In genomic region chr1:175673236-175674150, GRCh38 we compare ENCODE assay signal across 9 cellular contexts.
A peak's percentile ranks its signal among the peaks of the same experiment; 100 is the strongest.
DNase-seq lines count a peak whose midpoint lies in the region; ATAC-seq, FAIRE-seq and TF ChIP-seq lines count a peak whose summit lies in the region.
"Had no signal": no experiment of that assay in that cellular context is flagged by ENCODE, and none has a peak within 500 bp of the region (broad histone marks: within the 10 kb centered on the region; RNA-seq: fewer than 3 reads in every experiment).

No MANE protein-coding gene starts in this region.

- peak overlapping the region; percentile 69 for H3K27ac ChIP-seq in endothelial cell of umbilical vein (ENCODE audit: insufficient read depth, low read depth, low read length)

- peak overlapping the region; percentile 35 for H2AFZ ChIP-seq in endothelial cell of umbilical vein (ENCODE audit: low read depth, low read length)

- H3K36me3 ChIP-seq in endothelial cell of umbilical vein (ENCODE audit: control insufficient read depth in 2 of 2, extremely low read depth in 1 of 2, insufficient read depth in 2 of 2, low read length in 2 of 2), result no peaks in the 10 kb centered on the region

- H3K9me3 Mint-ChIP-seq in activated T-helper 2 cell treated with anti-CD3 and anti-CD28 coated beads, Interferon-gamma antibody, Interleukin-2, Interleukin-4, amounts not matched to agents 10 μg/mL and 5 μg/mL and 100 μg/mL, durations not matched to agents 14 hours and 24 hours and 36 hours, result no peaks in the 10 kb centered on the region

- no peak overlapping the region for H3K4me3 ChIP-seq in endothelial cell of umbilical vein (replicated peaks in 1 of 3; ENCODE audit: insufficient read depth in 1 of 3, low read depth in 1 of 3, low read length in 3 of 3)

- peak overlapping the region; percentile 26 for H3K4me2 ChIP-seq in endothelial cell of umbilical vein (ENCODE audit: insufficient read depth, low read length)

- dilution Hi-C loops in endothelial cell of umbilical vein (cut with MboI; ENCODE audit: extremely low pct_ligation_motif_present, low sequenced_read_pairs), result no loop called here

- POLR2A ChIA-PET in endothelial cell of umbilical vein (lab: Charles Lee), result no interaction called here

- in situ Hi-C loops in G401 (cut with HindIII; ENCODE audit: low sequenced_read_pairs), result no loop called here

- CTCF ChIA-PET in endothelial cell of umbilical vein (lab: Charles Lee), result interaction anchor here (0.9 to 3.2 kb wide), 6 partner anchors 10 to 522 kb away, joined by 3 to 12 read pairs (median 4); partner anchors contain the start of gene TNR

- BruUV-seq in endothelial cell of umbilical vein (replicated peaks; lab: Mats Ljungman, UMichigan), result no TSS peak

- H3K4me1 Mint-ChIP-seq in activated T-helper 2 cell treated with anti-CD3 and anti-CD28 coated beads, Interferon-gamma antibody, Interleukin-2, Interleukin-4, amounts not matched to agents 10 μg/mL and 5 μg/mL and 100 μg/mL, durations not matched to agents 14 hours and 24 hours and 36 hours (ENCODE audit: low read depth), result no peaks in the 10 kb centered on the region

- H3K9me1 ChIP-seq in endothelial cell of umbilical vein (replicated peaks; ENCODE audit: control insufficient read depth, extremely low read depth, insufficient read depth, low read length), result no peaks in the 10 kb centered on the region

- no peak for TF ChIP-seq POLR2A in endothelial cell of umbilical vein (IDR thresholded peaks at IDR 0.05; ENCODE audit: low read depth, low read length)

- no peak overlapping the region for H3K4me3 Mint-ChIP-seq in activated T-helper 2 cell treated with anti-CD3 and anti-CD28 coated beads, Interferon-gamma antibody, Interleukin-2, Interleukin-4, amounts not matched to agents 10 μg/mL and 5 μg/mL and 100 μg/mL, durations not matched to agents 14 hours and 24 hours and 36 hours (ENCODE audit: low read depth)

- H3K79me2 ChIP-seq in endothelial cell of umbilical vein (ENCODE audit: control insufficient read depth, insufficient read depth, low read length), result no peaks in the 10 kb centered on the region

- DNase-seq in G401 (ENCODE audit: low spot score), result peak; percentile 11
- DNase-seq in endothelial cell of umbilical vein (ENCODE audit: low read depth, low spot score), result peak; percentile 82
- no peak for DNase-seq in activated CD4-positive, alpha-beta T cell treated with anti-CD3 and anti-CD28 coated beads for 4 hours
- DNase-seq in activated T-helper 2 cell treated with anti-CD3 and anti-CD28 coated beads, Interferon-gamma antibody, Interleukin-2, Interleukin-4, amounts not matched to agents 10 μg/mL and 5 μg/mL and 100 μg/mL, durations not matched to agents 14 hours and 24 hours and 36 hours (ENCODE audit: low spot score), result no peak
- DNase-seq in sciatic nerve (ENCODE audit: low spot score), result no peak
- no peak for DNase-seq in stimulated activated CD4-positive, alpha-beta T cell treated with anti-CD3 and anti-CD28 coated beads, Interleukin-1b, Interleukin-23, amount 100 ng/mL, for 48 hours
- DNase-seq: MV-4-11 had no signal

- no peaks in the 10 kb centered on the region for H3K9me3 ChIP-seq in endothelial cell of umbilical vein (replicated peaks; ENCODE audit: control insufficient read depth, insufficient read depth, low read length)

- peak overlapping the region; percentile 36 for H3K9ac ChIP-seq in endothelial cell of umbilical vein (replicated peaks; ENCODE audit: extremely low read depth, insufficient read depth, low read length)

- FAIRE-seq in endothelial cell of umbilical vein (lab: Jason Lieb, UNC), result peak; percentile 98

- H3K4me1 ChIP-seq in endothelial cell of umbilical vein (ENCODE audit: control insufficient read depth, extremely low read depth, insufficient read depth, low read length), result peaks cover 25% of the 10 kb centered on the region

- intact Hi-C loops in endothelial cell of umbilical vein (cut with micrococcal nuclease), result loop anchor here (2.0 to 10.0 kb wide), 4 partner anchors 76 to 399 kb away; no protein-coding TSS in a partner anchor
- intact Hi-C loops in activated T-helper 2 cell treated with anti-CD3 and anti-CD28 coated beads, Interferon-gamma antibody, Interleukin-2, Interleukin-4, amounts not matched to agents 10 μg/mL and 5 μg/mL and 100 μg/mL, durations not matched to agents 14 hours and 24 hours and 36 hours (cut with micrococcal nuclease), result no loop called here
- intact Hi-C loops in sciatic nerve (cut with DNase I), result no loop called here

- no peak for TF ChIP-seq CTCF in endothelial cell of umbilical vein (IDR thresholded peaks at IDR 0.05; ENCODE audit: extremely low read depth in 1 of 2, insufficient read depth in 1 of 2, low read depth in 1 of 2, low read length in 2 of 2)

- no peak overlapping the region for H3K27ac Mint-ChIP-seq in activated T-helper 2 cell treated with anti-CD3 and anti-CD28 coated beads, Interferon-gamma antibody, Interleukin-2, Interleukin-4, amounts not matched to agents 10 μg/mL and 5 μg/mL and 100 μg/mL, durations not matched to agents 14 hours and 24 hours and 36 hours

- H3K36me3 Mint-ChIP-seq in activated T-helper 2 cell treated with anti-CD3 and anti-CD28 coated beads, Interferon-gamma antibody, Interleukin-2, Interleukin-4, amounts not matched to agents 10 μg/mL and 5 μg/mL and 100 μg/mL, durations not matched to agents 14 hours and 24 hours and 36 hours (ENCODE audit: low read depth), result no peaks in the 10 kb centered on the region

- H4K20me1 ChIP-seq in endothelial cell of umbilical vein (replicated peaks; ENCODE audit: control insufficient read depth, extremely low read depth, insufficient read depth, low read length), result no peaks in the 10 kb centered on the region

- peak; percentile 45 for ATAC-seq in GM19468 (IDR thresholded peaks at IDR 0.05; ENCODE audit: extremely low read depth, unreplicated experiment)
- ATAC-seq in HG03521 (IDR thresholded peaks at IDR 0.05; ENCODE audit: unreplicated experiment), result peak; percentile 73
- no peak for ATAC-seq in sciatic nerve

- no peaks in the 10 kb centered on the region for H3K27me3 ChIP-seq in endothelial cell of umbilical vein (ENCODE audit: control insufficient read depth in 2 of 2, insufficient read depth in 2 of 2, low read length in 2 of 2)

- peaks cover 1% of the 10 kb centered on the region for H3K27me3 Mint-ChIP-seq in activated T-helper 2 cell treated with anti-CD3 and anti-CD28 coated beads, Interferon-gamma antibody, Interleukin-2, Interleukin-4, amounts not matched to agents 10 μg/mL and 5 μg/mL and 100 μg/mL, durations not matched to agents 14 hours and 24 hours and 36 hours (ENCODE audit: low read depth)

TF ChIP-seq in endothelial cell of umbilical vein, 7 proteins besides CTCF, POLR2A, EP300 and RAD21:
- TF ChIP-seq GATA2 (IDR thresholded peaks at IDR 0.05; ENCODE audit: insufficient read depth, insufficient read length, low read depth, low read length) (peak; percentile 83), EZH2 (IDR thresholded peaks at IDR 0.05; ENCODE audit: borderline replicate concordance, low read depth, low read length, severe bottlenecking) (no peak), FOS (IDR thresholded peaks at IDR 0.05; ENCODE audit: borderline replicate concordance, insufficient read depth, low read length) (peak; percentile 94), POLR2AphosphoS5 (IDR thresholded peaks at IDR 0.05; ENCODE audit: insufficient read depth, low read depth, low read length) (peak; percentile 55), JUN (IDR thresholded peaks at IDR 0.05; ENCODE audit: borderline replicate concordance, insufficient read depth, insufficient read length, low read depth) (peak; percentile 71)
TF ChIP-seq in endothelial cell of umbilical vein: peak in this region for 4.

Comparison
In these comparisons a context has a peak if more than half of its experiments do, and no peak if none do; other contexts are left out.
1. DNase-seq: peak in G401 (single experiment) and endothelial cell of umbilical vein (single experiment); none in activated CD4-positive, alpha-beta T cell treated with anti-CD3 and anti-CD28 coated beads for 4 hours (0 of 2), activated T-helper 2 cell treated with anti-CD3 and anti-CD28 coated beads, Interferon-gamma antibody, Interleukin-2, Interleukin-4, amounts not matched to agents 10 μg/mL and 5 μg/mL and 100 μg/mL, durations not matched to agents 14 hours and 24 hours and 36 hours (single experiment), sciatic nerve (single experiment) and stimulated activated CD4-positive, alpha-beta T cell treated with anti-CD3 and anti-CD28 coated beads, Interleukin-1b, Interleukin-23, amount 100 ng/mL, for 48 hours (single experiment).